ENCODE assay signal across 23 cellular contexts in genomic region chr12:132940071-132940719, GRCh38.
"Had no signal": no experiment of that assay in that cellular context is flagged by ENCODE, and none has a peak within 500 bp of the region (broad histone marks: within the 10 kb centered on the region; RNA-seq: fewer than 3 reads in every experiment).

No MANE protein-coding gene starts in this region.

- ATAC-seq: gastroesophageal sphincter; left ventricle myocardium superior; naive thymus-derived CD4-positive, alpha-beta T cell; psoas muscle; sciatic nerve; stimulated activated naive B cell treated with anti-CD40 and anti-IgM and Interleukin-4, amounts not matched to agents 10 μg/mL and 1 μg/mL and 100 μg/mL, for 72 hours; stimulated activated naive CD8-positive, alpha-beta T cell treated with anti-CD3 and anti-CD28 coated beads, Interleukin-15, amount 100 ng/mL, for 72 hours had no signal

- H3K4me1 ChIP-seq: esophagus muscularis mucosa, gastroesophageal sphincter, psoas muscle, upper lobe of left lung had no signal

- FAIRE-seq: endometrium, keratinocyte had no signal

- H3K27ac ChIP-seq: cardiac muscle cell, epithelial cell of prostate, esophagus muscularis mucosa, gastroesophageal sphincter, psoas muscle, skin epidermis, upper lobe of left lung had no signal

- H3K27me3 ChIP-seq: cardiac muscle cell, esophagus muscularis mucosa, gastroesophageal sphincter, upper lobe of left lung had no signal

- DNase-seq: effector CD8-positive, alpha-beta T cell; glutamatergic neuron; immature natural killer cell; left ventricle myocardium superior; mesenchymal stem cell; naive thymus-derived CD4-positive, alpha-beta T cell; nephron progenitor cell; psoas muscle; retina; stimulated activated CD4-positive, alpha-beta T cell treated with anti-CD3 and anti-CD28 coated beads, Interleukin-2, amount 100 ng/mL, for 24 hours; stimulated activated CD4-positive, alpha-beta T cell treated with anti-CD3 and anti-CD28 coated beads, Interleukin-4, amount 100 ng/mL, for 4 hours; stimulated activated naive B cell treated with anti-CD40 and anti-IgM and Interleukin-4, amounts not matched to agents 10 μg/mL and 1 μg/mL and 100 μg/mL, for 72 hours; stimulated activated naive CD8-positive, alpha-beta T cell treated with anti-CD3 and anti-CD28 coated beads, Interleukin-15, amount 100 ng/mL, for 72 hours; upper lobe of left lung had no signal

- H3K4me3 ChIP-seq: cardiac muscle cell, esophagus muscularis mucosa, gastroesophageal sphincter, lung, psoas muscle, skin epidermis, upper lobe of left lung had no signal
